Comparison of ENCODE assay signal across 23 cellular contexts in the genomic region with DNA sequence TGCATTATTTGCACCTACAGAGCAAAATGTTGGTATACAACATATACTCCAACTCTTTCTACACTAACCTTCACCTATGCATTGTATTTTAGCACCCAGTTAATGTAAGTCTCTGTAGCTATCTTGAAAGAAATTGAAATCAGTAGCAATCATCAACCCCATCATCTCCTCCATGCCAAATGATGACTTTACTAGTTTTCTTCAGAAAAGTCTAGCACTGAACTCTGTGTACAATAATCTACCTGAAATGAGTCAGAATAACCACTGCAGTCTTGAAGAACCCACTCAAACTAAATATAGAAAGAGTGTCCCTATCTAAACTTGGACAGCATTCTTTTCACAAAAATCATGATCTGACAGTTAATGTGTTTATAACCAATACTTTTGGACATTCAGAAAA. TPM values are rescaled to one million over a fixed set of nuclear protein-coding genes. Genes with fewer than 3 reads are reported as not detected.
DNase-seq lines count a peak whose midpoint lies in the region; ATAC-seq, FAIRE-seq and TF ChIP-seq lines count a peak whose summit lies in the region.
"Had no signal": no experiment of that assay in that cellular context is flagged by ENCODE, and none has a peak within 500 bp of the region (broad histone marks: within the 10 kb centered on the region; RNA-seq: fewer than 3 reads in every experiment).

No MANE protein-coding gene starts in this region.

- peaks cover 11% of the 10 kb centered on the region for H3K36me3 Mint-ChIP-seq in activated naive CD4-positive, alpha-beta T cell treated with anti-CD3 and anti-CD28 coated beads, Interleukin-2, amount 50 U/mL, for 24 hours
- peaks cover 4% of the 10 kb centered on the region for H3K36me3 Mint-ChIP-seq in activated naive CD4-positive, alpha-beta T cell treated with anti-CD3 and anti-CD28 coated beads for 36 hours (ENCODE audit: low read depth)

- no peak overlapping the region for H3K4me3 ChIP-seq in KMS-11 (IDR thresholded peaks at IDR 0.05; ENCODE audit: insufficient read depth, low read depth, low read length)
- H3K4me3 ChIP-seq in K562 = no peak overlapping the region
- H3K4me3 ChIP-seq in subcutaneous abdominal adipose tissue (ENCODE audit: low read depth in 1 of 5, low read length in 5 of 5) = peak overlapping the region in 3 of 5 donors; percentile 34 to 50 (median 44)

- no peak overlapping the region for H2AFZ ChIP-seq in KMS-11 (ENCODE audit: low read depth)
- H2AFZ ChIP-seq in K562 (ENCODE audit: low read depth, low read length) = no peak overlapping the region

- ATAC-seq in K562 = no peak
- ATAC-seq: Panc1 had no signal

- H3K27me3 Mint-ChIP-seq in activated naive CD4-positive, alpha-beta T cell treated with anti-CD3 and anti-CD28 coated beads, Interleukin-2, amount 50 U/mL, for 24 hours = no peaks in the 10 kb centered on the region
- H3K27me3 Mint-ChIP-seq in activated naive CD4-positive, alpha-beta T cell treated with anti-CD3 and anti-CD28 coated beads for 36 hours (ENCODE audit: low read depth) = no peaks in the 10 kb centered on the region
- H3K27me3 Mint-ChIP-seq: memory B cell had no signal

- no peak overlapping the region for H3K9ac ChIP-seq in KMS-11
- H3K9ac ChIP-seq in K562 (ENCODE audit: insufficient read depth in 1 of 2, low read depth in 2 of 2, low read length in 2 of 2) = no peak overlapping the region
- peak overlapping the region in 2 of 5 donors; percentile 7 to 66 for H3K9ac ChIP-seq in subcutaneous abdominal adipose tissue (ENCODE audit: low read length in 5 of 5)

- H4K20me1 ChIP-seq in KMS-11 (ENCODE audit: insufficient read depth) = no peaks in the 10 kb centered on the region
- H4K20me1 ChIP-seq in K562 (replicated peaks; ENCODE audit: control insufficient read depth, insufficient read depth, low read length) = no peaks in the 10 kb centered on the region; the same call in 1 of the 2 replicates

- no peaks in the 10 kb centered on the region for H3K9me1 ChIP-seq in K562 (ENCODE audit: control insufficient read depth, insufficient read depth, low read length)

- CTCF ChIA-PET in activated naive CD4-positive, alpha-beta T cell treated with anti-CD3 and anti-CD28 coated beads for 36 hours (lab: Charles Lee) = no interaction called here
- CTCF ChIA-PET in K562 (lab: Yijun Ruan, JAX; ENCODE audit: low intra/inter-chr PET ratio) = no interaction called here

- H3K4me3 Mint-ChIP-seq in activated naive CD4-positive, alpha-beta T cell treated with anti-CD3 and anti-CD28 coated beads, Interleukin-2, amount 50 U/mL, for 24 hours = no peak overlapping the region
- no peak overlapping the region for H3K4me3 Mint-ChIP-seq in activated naive CD4-positive, alpha-beta T cell treated with anti-CD3 and anti-CD28 coated beads for 36 hours
- H3K4me3 Mint-ChIP-seq: memory B cell, neural crest cell had no signal

- BruUV-seq in K562 (replicated peaks; lab: Mats Ljungman, UMichigan) = no TSS peak

- H3K27me3 ChIP-seq in KMS-11 (ENCODE audit: insufficient read depth, low read depth) = no peaks in the 10 kb centered on the region
- no peaks in the 10 kb centered on the region for H3K27me3 ChIP-seq in K562 (ENCODE audit: control insufficient read depth in 2 of 2, insufficient read depth in 2 of 2, low read length in 2 of 2)
- H3K27me3 ChIP-seq in subcutaneous abdominal adipose tissue (ENCODE audit: control insufficient read depth in 5 of 5, insufficient read depth in 4 of 5, low read length in 5 of 5) = no peaks in the 10 kb centered on the region
- H3K27me3 ChIP-seq: sigmoid colon, uterus had no signal

- peaks cover 38% of the 10 kb centered on the region for H3K4me1 ChIP-seq in KMS-11 (ENCODE audit: low read depth, poor library complexity, severe bottlenecking)
- H3K4me1 ChIP-seq in K562 (replicated peaks in 1 of 2; ENCODE audit: control insufficient read depth in 2 of 2, insufficient read depth in 2 of 2, low read length in 2 of 2) = peaks cover 13 to 18% of the 10 kb centered on the region in 2 experiments; a peak in 4 of 5 replicates
- H3K4me1 ChIP-seq in subcutaneous abdominal adipose tissue (ENCODE audit: control insufficient read depth in 5 of 5, insufficient read depth in 5 of 5, low read length in 5 of 5) = peaks cover 0 to 80% (median 49%) of the 10 kb centered on the region in 5 donors
- H3K4me1 ChIP-seq: Caco-2 had no signal

- no peak for TF ChIP-seq POLR2A in K562 (conservative IDR thresholded peaks at IDR 0.05)

- intact Hi-C loops in activated naive CD4-positive, alpha-beta T cell treated with anti-CD3 and anti-CD28 coated beads for 36 hours (cut with micrococcal nuclease) = loop anchor here (5.0 kb wide), 2 partner anchors 204 to 1369 kb away; no protein-coding TSS in a partner anchor
- intact Hi-C loops in K562 (cut with micrococcal nuclease) = no loop called here

- POLR2A ChIA-PET in K562 (lab: Yijun Ruan, JAX) = no interaction called here

- in situ Hi-C loops in K562 (cut with MboI) = no loop called here

- H3K79me2 ChIP-seq in KMS-11 (ENCODE audit: insufficient read depth, low read depth) (peaks cover 5% of the 10 kb centered on the region; the same call in 1 of the 2 replicates), K562 (ENCODE audit: control insufficient read depth, insufficient read depth, low read length) (peaks cover 45% of the 10 kb centered on the region)

- FAIRE-seq in K562 (lab: Jason Lieb, UNC) = no peak
- no peak for FAIRE-seq in urothelium cell line (lab: Jason Lieb, UNC)

- DNase-seq in activated naive CD4-positive, alpha-beta T cell treated with anti-CD3 and anti-CD28 coated beads for 36 hours = no peak
- no peak for DNase-seq in K562 (ENCODE audit: extremely low read depth in 1 of 4, low spot score in 3 of 4)
- DNase-seq in pons (ENCODE audit: low spot score) = no peak
- DNase-seq in NCI-H2171 treated with DMSO at 0.1 percent for 48 hours (lab: John Stamatoyannopoulos, UW) = no peak
- no peak for DNase-seq in urothelium cell line (ENCODE audit: low spot score)
- DNase-seq: activated T-cell treated with anti-CD3 and anti-CD28 coated beads, Interleukin-2, amount 50 U/mL, for 1 hour; Caco-2; effector CD4-positive, alpha-beta T cell; GF-D8; Kasumi-1; NCI-H1694; NCI-H524 treated with DMSO at 0.1 percent for 48 hours; sigmoid colon; stimulated activated naive CD4-positive, alpha-beta T cell; T-helper 1 cell; uterus had no signal

- no peak for TF ChIP-seq RAD21 in K562 (CRISPR knock-in tag; conservative IDR thresholded peaks at IDR 0.05 in 1 of 2, IDR thresholded peaks at IDR 0.05 in 1 of 2)

- no peaks in the 10 kb centered on the region for H3K9me3 Mint-ChIP-seq in activated naive CD4-positive, alpha-beta T cell treated with anti-CD3 and anti-CD28 coated beads, Interleukin-2, amount 50 U/mL, for 24 hours
- no peaks in the 10 kb centered on the region for H3K9me3 Mint-ChIP-seq in activated naive CD4-positive, alpha-beta T cell treated with anti-CD3 and anti-CD28 coated beads for 36 hours
- H3K9me3 Mint-ChIP-seq: memory B cell had no signal

- H3K27ac Mint-ChIP-seq in activated naive CD4-positive, alpha-beta T cell treated with anti-CD3 and anti-CD28 coated beads, Interleukin-2, amount 50 U/mL, for 24 hours = peak overlapping the region; percentile 23
- no peak overlapping the region for H3K27ac Mint-ChIP-seq in activated naive CD4-positive, alpha-beta T cell treated with anti-CD3 and anti-CD28 coated beads for 36 hours
- H3K27ac Mint-ChIP-seq: memory B cell had no signal

- H3K4me2 ChIP-seq in KMS-11 = peak overlapping the region; percentile 45; the same call in 1 of the 2 replicates
- H3K4me2 ChIP-seq in K562 (ENCODE audit: insufficient read depth, low read length) = no peak overlapping the region

- H3K4me1 Mint-ChIP-seq in activated naive CD4-positive, alpha-beta T cell treated with anti-CD3 and anti-CD28 coated beads, Interleukin-2, amount 50 U/mL, for 24 hours = peaks cover 65% of the 10 kb centered on the region
- H3K4me1 Mint-ChIP-seq in activated naive CD4-positive, alpha-beta T cell treated with anti-CD3 and anti-CD28 coated beads for 36 hours (ENCODE audit: low read depth) = peaks cover 59% of the 10 kb centered on the region

- TF ChIP-seq CTCF in KMS-11 (conservative IDR thresholded peaks at IDR 0.05; ENCODE audit: low read depth, low read length) (no peak), K562 (IDR thresholded peaks at IDR 0.05 in 2 of 3, conservative IDR thresholded peaks at IDR 0.05 in 1 of 3; ENCODE audit: insufficient read depth in 2 of 3, low read depth in 1 of 3, low read length in 3 of 3) (no peak)

- H3K36me3 ChIP-seq in KMS-11 (ENCODE audit: insufficient read depth) (no peaks in the 10 kb centered on the region), K562 (ENCODE audit: control insufficient read depth, insufficient read depth, low read length) (no peaks in the 10 kb centered on the region), subcutaneous abdominal adipose tissue (ENCODE audit: control insufficient read depth in 5 of 5, insufficient read depth in 5 of 5, low read length in 5 of 5) (peaks cover 9 to 23% (median 17%) of the 10 kb centered on the region in 5 donors)
- H3K36me3 ChIP-seq: uterus had no signal

- H3K9me3 ChIP-seq in K562 (replicated peaks; ENCODE audit: control insufficient read depth, insufficient read depth, low read depth, low read length) (no peaks in the 10 kb centered on the region), subcutaneous abdominal adipose tissue (ENCODE audit: control insufficient read depth in 5 of 5, low read length in 5 of 5) (no peaks in the 10 kb centered on the region)
- H3K9me3 ChIP-seq: Caco-2, sigmoid colon, uterus had no signal

- no peak for TF ChIP-seq EP300 in K562 (IDR thresholded peaks at IDR 0.05; ENCODE audit: low read length)

- peak overlapping the region; percentile 21; the same call in 1 of the 2 replicates for H3K27ac ChIP-seq in KMS-11
- H3K27ac ChIP-seq in K562 (ENCODE audit: extremely low read depth, low read depth, low read length) = no peak overlapping the region
- peak overlapping the region; percentile 91 for H3K27ac ChIP-seq in subcutaneous abdominal adipose tissue (ENCODE audit: low read depth, low read length)
- H3K27ac ChIP-seq: HL-60, uterus had no signal

RNA-seq across cellular contexts. Expression of a gene that starts 9.8 kb away (rescaled TPM):
- total RNA-seq in activated naive CD4-positive, alpha-beta T cell treated with anti-CD3 and anti-CD28 coated beads for 36 hours = 1 to 10 TPM; 3.0 to 3.3 TPM
- total RNA-seq in K562 (2011; cell fraction: chromatin; rRNA removed; ENCODE audit: low replicate concordance) = 1.6 and 2.0 TPM in 2 replicates
- total RNA-seq in K562 (2011; cell fraction: nucleolus; rRNA removed) = 2.4 and 2.7 TPM in 2 replicates
- total RNA-seq in K562 (2011; cell fraction: nucleoplasm; rRNA removed) = 1.5 and 1.7 TPM in 2 replicates
- total RNA-seq in K562 (2014; rRNA removed) = 1.2 and 1.4 TPM in 2 replicates
- total RNA-seq in K562 (2014; rRNA removed; fragmentation: Illumina TruSeq; extraction: Trizol) = 0.51 and 0.54 TPM in 2 replicates
- total RNA-seq in K562 (2015; rRNA removed; fragmentation: Illumina TruSeq; extraction: Trizol) = 0.36 and 0.41 TPM in 2 replicates
- total RNA-seq in K562 (2021) = 3.9 and 4.6 TPM in 2 replicates
- 0.47 and 0.49 TPM in 2 replicates for polyA plus RNA-seq in K562 (2011; rRNA removed)
- polyA plus RNA-seq in K562 (2011; cell fraction: cytosol; rRNA removed) = 0.22 and 0.63 TPM in 2 replicates
- polyA plus RNA-seq in K562 (2011; cell fraction: nucleus; rRNA removed) = 0.56 and 1.0 TPM in 2 replicates
- polyA plus RNA-seq in K562 (2012) = 1.6 and 2.8 TPM in 2 replicates
- 0.83 and 1.1 TPM in 2 replicates for polyA plus RNA-seq in K562 (2014; fragmentation: Illumina TruSeq; extraction: Trizol)
- under 1 TPM; 0.53 to 0.63 TPM for polyA plus RNA-seq in K562 (2014; fragmentation: Nextera tagmentation; extraction: Ambion mirVana)
- polyA plus RNA-seq in K562 (2014; rRNA removed) = 1.2 and 1.3 TPM in 2 replicates
- 0.46 and 0.66 TPM in 2 replicates for polyA minus RNA-seq in K562 (2011; rRNA and poly(A)+ RNA removed)
- polyA minus RNA-seq in K562 (2011; cell fraction: cytosol; rRNA and poly(A)+ RNA removed) = 1.0 and 1.5 TPM in 2 replicates
- polyA minus RNA-seq in K562 (2011; cell fraction: nucleus; rRNA and poly(A)+ RNA removed) = 2.0 and 2.2 TPM in 2 replicates

Comparison
In these comparisons a context has a peak if more than half of its experiments do, and no peak if none do; other contexts are left out.
1. H3K4me3 ChIP-seq: peak in subcutaneous abdominal adipose tissue (3 of 5); none in KMS-11 (single experiment) and K562 (single experiment).